16 cellular contexts compared by ENCODE assay signal in the genomic region with DNA sequence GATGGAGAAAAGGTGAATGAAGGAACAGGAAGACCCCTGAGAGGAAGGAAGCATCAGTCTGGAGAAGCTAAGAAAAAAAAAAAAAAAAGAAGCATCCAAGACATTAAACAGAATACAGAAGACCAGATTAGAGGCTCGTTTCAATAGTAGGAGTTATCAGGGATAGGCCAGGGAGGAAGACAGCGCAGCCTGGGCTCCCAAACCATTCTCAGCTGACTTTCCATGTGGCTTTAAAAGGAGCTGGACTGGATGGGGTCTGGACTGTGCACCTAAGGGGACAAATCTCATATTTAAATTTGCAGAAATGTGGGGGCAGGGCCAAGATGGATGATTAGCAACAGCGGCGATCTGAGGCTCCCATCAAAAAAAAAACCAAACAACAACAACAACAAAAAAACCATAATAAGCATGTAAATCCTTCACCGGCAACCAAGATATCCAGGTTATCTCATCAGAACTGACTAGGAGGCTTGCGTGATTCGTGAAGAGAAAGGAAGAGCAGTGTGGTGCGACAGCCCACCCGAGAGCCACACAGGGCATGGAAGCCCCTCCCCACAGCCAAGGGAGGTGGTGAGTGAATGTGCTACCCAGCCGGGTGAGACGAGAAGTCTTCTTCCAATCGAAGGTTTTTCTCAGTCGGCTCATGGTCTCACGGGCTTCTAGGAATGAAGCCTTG.
DNase-seq lines count a peak whose midpoint lies in the region; ATAC-seq and TF ChIP-seq lines count a peak whose summit lies in the region.
"Had no signal": no experiment of that assay in that cellular context is flagged by ENCODE, and none has a peak within 500 bp of the region (broad histone marks: within the 10 kb centered on the region; RNA-seq: fewer than 3 reads in every experiment).

No MANE protein-coding gene starts in this region.

- H2BK120ac ChIP-seq in neuronal stem cell (ENCODE audit: low read depth, low read length): no peak overlapping the region

- no peak overlapping the region for H2AK5ac ChIP-seq in neuronal stem cell (ENCODE audit: low read depth, low read length)

- no peak overlapping the region for H3K4me2 ChIP-seq in neuronal stem cell (ENCODE audit: insufficient read depth, low read length, poor library complexity, severe bottlenecking)

- peak overlapping the region; percentile 2 for H3K4me3 Mint-ChIP-seq in activated CD4-positive, alpha-beta T cell treated with anti-CD3 and anti-CD28 coated beads, Interleukin-2, amount 10 ng/mL, durations not matched to agents 24 days and 14 days
- H3K4me3 Mint-ChIP-seq in activated CD4-positive, alpha-beta T cell treated with anti-CD3 and anti-CD28 coated beads for 36 hours: no peak overlapping the region
- peak overlapping the region; percentile 5 for H3K4me3 Mint-ChIP-seq in T-helper 17 cell
- H3K4me3 Mint-ChIP-seq: CD4-positive, alpha-beta T cell had no signal

- H4K8ac ChIP-seq in neuronal stem cell (ENCODE audit: low read depth, low read length): no peak overlapping the region

- no CpG with 5 or more reads among the region's 14 CpGs for WGBS in neuronal stem cell (ENCODE audit: extremely low coverage in 2 of 2, insufficient read length in 2 of 2, insufficient replicate concordance in 1 of 2), 2 donors

- H3K27me3 ChIP-seq in neuronal stem cell (ENCODE audit: control insufficient read depth in 3 of 3, insufficient read depth in 3 of 3, low read depth in 1 of 3, low read length in 3 of 3): no peaks in the 10 kb centered on the region

- no peak overlapping the region for H3K27ac Mint-ChIP-seq in activated CD4-positive, alpha-beta T cell treated with anti-CD3 and anti-CD28 coated beads, Interleukin-2, amount 10 ng/mL, durations not matched to agents 24 days and 14 days
- H3K27ac Mint-ChIP-seq in activated CD4-positive, alpha-beta T cell treated with anti-CD3 and anti-CD28 coated beads for 36 hours: no peak overlapping the region
- H3K27ac Mint-ChIP-seq in T-helper 17 cell: no peak overlapping the region
- H3K27ac Mint-ChIP-seq: CD4-positive, alpha-beta T cell; progenitor cell of endocrine pancreas had no signal

- no peak overlapping the region for H2BK15ac ChIP-seq in neuronal stem cell (ENCODE audit: low read length)

- peaks cover 9% of the 10 kb centered on the region for H3K4me1 Mint-ChIP-seq in activated CD4-positive, alpha-beta T cell treated with anti-CD3 and anti-CD28 coated beads, Interleukin-2, amount 10 ng/mL, durations not matched to agents 24 days and 14 days
- H3K4me1 Mint-ChIP-seq in activated CD4-positive, alpha-beta T cell treated with anti-CD3 and anti-CD28 coated beads for 36 hours: peaks cover 7% of the 10 kb centered on the region
- no peaks in the 10 kb centered on the region for H3K4me1 Mint-ChIP-seq in T-helper 17 cell

- no peak for ATAC-seq in activated CD4-positive, alpha-beta T cell treated with anti-CD3 and anti-CD28 coated beads for 36 hours
- no peak for ATAC-seq in T-helper 17 cell

- no peak overlapping the region for H4K91ac ChIP-seq in neuronal stem cell (ENCODE audit: low read depth, low read length, poor library complexity)

- H3K9me3 ChIP-seq in T-helper 17 cell (ENCODE audit: control insufficient read depth, low read length, poor library complexity, severe bottlenecking) (no peaks in the 10 kb centered on the region), neuronal stem cell (replicated peaks in 1 of 2; ENCODE audit: control insufficient read depth in 2 of 2, insufficient read depth in 1 of 2, low read depth in 1 of 2, low read length in 2 of 2) (no peaks in the 10 kb centered on the region)
- H3K9me3 ChIP-seq: esophagus muscularis mucosa had no signal

- peak overlapping the region; percentile 56 for H2AFZ ChIP-seq in neuronal stem cell (ENCODE audit: low read length)

- H2BK5ac ChIP-seq in neuronal stem cell (ENCODE audit: low read length): no peak overlapping the region

- no peak overlapping the region for H2BK12ac ChIP-seq in neuronal stem cell (ENCODE audit: low read length)

- no peaks in the 10 kb centered on the region for H3K27me3 Mint-ChIP-seq in activated CD4-positive, alpha-beta T cell treated with anti-CD3 and anti-CD28 coated beads, Interleukin-2, amount 10 ng/mL, durations not matched to agents 24 days and 14 days
- H3K27me3 Mint-ChIP-seq in activated CD4-positive, alpha-beta T cell treated with anti-CD3 and anti-CD28 coated beads for 36 hours: no peaks in the 10 kb centered on the region
- H3K27me3 Mint-ChIP-seq in T-helper 17 cell: no peaks in the 10 kb centered on the region
- H3K27me3 Mint-ChIP-seq: CD4-positive, alpha-beta T cell; progenitor cell of endocrine pancreas had no signal

- H3K9me3 Mint-ChIP-seq in activated CD4-positive, alpha-beta T cell treated with anti-CD3 and anti-CD28 coated beads, Interleukin-2, amount 10 ng/mL, durations not matched to agents 24 days and 14 days: peaks cover 26% of the 10 kb centered on the region
- peaks cover 4% of the 10 kb centered on the region for H3K9me3 Mint-ChIP-seq in activated CD4-positive, alpha-beta T cell treated with anti-CD3 and anti-CD28 coated beads for 36 hours (ENCODE audit: low read depth)

- H3K4ac ChIP-seq in neuronal stem cell (ENCODE audit: low read length): no peak overlapping the region

- peak overlapping the region; percentile 66 for H3K4me3 ChIP-seq in LNCaP clone FGC (ENCODE audit: low read depth, low read length)
- H3K4me3 ChIP-seq in neuronal stem cell (ENCODE audit: low read length in 2 of 2): no peak overlapping the region
- H3K4me3 ChIP-seq: esophagus muscularis mucosa had no signal

- intact Hi-C loops in activated CD4-positive, alpha-beta T cell treated with anti-CD3 and anti-CD28 coated beads, Interleukin-2, amount 10 ng/mL, durations not matched to agents 24 days and 14 days (cut with micrococcal nuclease): no loop called here
- intact Hi-C loops in activated CD4-positive, alpha-beta T cell treated with anti-CD3 and anti-CD28 coated beads for 36 hours (cut with DNase I, micrococcal nuclease): loop anchor here in 1 of 2 experiments (5.0 kb wide), 1 partner anchor 397 kb away; a partner anchor contains a TSS

- no peak for TF ChIP-seq POLR2A in erythroblast (IDR thresholded peaks at IDR 0.05; ENCODE audit: low read length)

- TF ChIP-seq CTCF in LNCaP clone FGC (IDR thresholded peaks at IDR 0.05; ENCODE audit: control insufficient read depth, extremely low read depth, insufficient read depth): no peak

- CTCF ChIA-PET in activated CD4-positive, alpha-beta T cell treated with anti-CD3 and anti-CD28 coated beads for 36 hours (lab: Charles Lee): no interaction called here

- no peak for DNase-seq in activated CD4-positive, alpha-beta T cell treated with anti-CD3 and anti-CD28 coated beads, Interleukin-2, amount 10 ng/mL, durations not matched to agents 24 days and 14 days
- DNase-seq in activated CD4-positive, alpha-beta T cell treated with anti-CD3 and anti-CD28 coated beads for 36 hours: no peak
- DNase-seq in LNCaP clone FGC (ENCODE audit: low read depth) (no peak), T-helper 17 cell (no peak), neuronal stem cell (ENCODE audit: low spot score) (no peak), erythroblast (lab: John Stamatoyannopoulos, UW) (no peak), germinal center (ENCODE audit: low spot score) (no peak)
- DNase-seq in stimulated activated naive CD4-positive, alpha-beta T cell (lab: John Stamatoyannopoulos, UW): no peak
- DNase-seq: activated CD4-positive, alpha-beta T cell treated with anti-CD3 and anti-CD28 coated beads for 1 hour; activated gamma-delta T cell treated with Interleukin-2 at 50 U/mL for 16 hours; caudate nucleus; CD4-positive, alpha-beta T cell; NCI-H524 treated with DMSO at 0.1 percent for 48 hours; SIG-M5 had no signal

- POLR2A ChIA-PET in activated CD4-positive, alpha-beta T cell treated with anti-CD3 and anti-CD28 coated beads for 36 hours (lab: Charles Lee): no interaction called here

- no peaks in the 10 kb centered on the region for H3K79me1 ChIP-seq in neuronal stem cell (ENCODE audit: low read depth, low read length)

- H3K36me3 ChIP-seq in neuronal stem cell (replicated peaks in 1 of 2; ENCODE audit: control insufficient read depth in 2 of 2, insufficient read depth in 2 of 2, low read length in 2 of 2): no peaks in the 10 kb centered on the region
- H3K36me3 ChIP-seq: esophagus muscularis mucosa had no signal

- no peaks in the 10 kb centered on the region for H3K4me1 ChIP-seq in neuronal stem cell (ENCODE audit: control insufficient read depth in 2 of 2, insufficient read depth in 1 of 2, low read depth in 1 of 2, low read length in 2 of 2)
- H3K4me1 ChIP-seq: esophagus muscularis mucosa had no signal

- no peak overlapping the region for H3K27ac ChIP-seq in neuronal stem cell (replicated peaks; ENCODE audit: low read length)
- H3K27ac ChIP-seq: esophagus muscularis mucosa had no signal

- H3K14ac ChIP-seq in neuronal stem cell (ENCODE audit: low read length): no peak overlapping the region

- no peaks in the 10 kb centered on the region for H3K36me3 Mint-ChIP-seq in activated CD4-positive, alpha-beta T cell treated with anti-CD3 and anti-CD28 coated beads, Interleukin-2, amount 10 ng/mL, durations not matched to agents 24 days and 14 days (ENCODE audit: low read depth)
- no peaks in the 10 kb centered on the region for H3K36me3 Mint-ChIP-seq in activated CD4-positive, alpha-beta T cell treated with anti-CD3 and anti-CD28 coated beads for 36 hours (ENCODE audit: low read depth)
- no peaks in the 10 kb centered on the region for H3K36me3 Mint-ChIP-seq in T-helper 17 cell (ENCODE audit: low read depth)

- H3K23ac ChIP-seq in neuronal stem cell (ENCODE audit: low read depth, low read length, poor library complexity): no peak overlapping the region

- H3K9ac ChIP-seq in neuronal stem cell (ENCODE audit: low read depth, low read length, poor library complexity): no peak overlapping the region

- no peak overlapping the region for H3K18ac ChIP-seq in neuronal stem cell (ENCODE audit: low read length)
